Comparison of ENCODE assay signal across 16 cellular contexts in the genomic region with DNA sequence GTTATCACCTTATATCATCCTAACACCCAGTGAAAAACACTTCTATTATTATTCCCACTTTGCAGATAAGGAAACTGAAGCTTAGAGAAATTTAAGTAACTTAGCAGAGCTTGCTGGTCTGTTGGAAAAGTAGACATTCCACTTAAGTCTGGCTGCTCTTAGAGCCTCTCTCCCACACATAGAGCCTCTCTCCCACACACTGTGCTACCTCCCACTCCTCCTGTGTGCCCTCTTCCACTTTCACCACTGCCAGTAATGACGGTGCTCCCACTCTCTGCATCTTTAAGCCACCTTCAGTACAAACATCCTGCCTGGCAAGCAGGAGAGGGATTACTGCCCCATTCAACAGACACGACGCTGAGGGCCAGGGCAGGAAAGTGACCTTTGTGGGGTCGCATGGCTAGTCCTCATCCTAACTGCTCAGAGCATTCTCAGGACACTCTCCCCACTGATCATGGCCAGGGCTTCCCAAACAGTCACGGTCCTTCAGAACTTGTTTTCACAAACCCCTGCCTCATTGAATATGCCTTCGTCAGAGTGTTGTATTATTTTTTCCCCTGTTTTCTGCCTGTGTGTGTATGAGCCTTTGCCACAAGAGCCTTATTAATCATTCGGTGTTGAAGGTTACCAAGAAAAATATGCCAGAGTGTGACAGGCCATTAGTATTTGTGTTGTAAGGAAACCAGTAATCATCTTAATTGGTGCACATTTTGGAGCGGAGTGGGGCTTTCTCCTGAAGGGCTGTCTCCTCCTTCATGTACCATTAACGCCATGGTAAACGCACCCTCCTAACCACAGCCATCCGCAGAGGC.
DNase-seq lines count a peak whose midpoint lies in the region; TF ChIP-seq lines count a peak whose summit lies in the region.
"Had no signal": no experiment of that assay in that cellular context is flagged by ENCODE, and none has a peak within 500 bp of the region (broad histone marks: within the 10 kb centered on the region; RNA-seq: fewer than 3 reads in every experiment).

No MANE protein-coding gene starts in this region.

- H3K36me3 ChIP-seq in mesodermal cell (ENCODE audit: control insufficient read depth, insufficient read depth, low read length), result no peaks in the 10 kb centered on the region
- H3K36me3 ChIP-seq: breast epithelium, gastrocnemius medialis had no signal

- H3K4me1 Mint-ChIP-seq in T-helper 1 cell treated with Interleukin-12 subunit alpha and Interleukin-12 subunit beta and Interleukin-4 antibody, amounts not matched to agents 30 μg/mL and 1 μg/mL, for 36 hours (ENCODE audit: low read depth), result peaks cover 28% of the 10 kb centered on the region
- peaks cover 52% of the 10 kb centered on the region for H3K4me1 Mint-ChIP-seq in type B pancreatic cell (ENCODE audit: unreplicated experiment)

- H3K9me3 ChIP-seq in mesodermal cell (ENCODE audit: control insufficient read depth, low read length), result no peaks in the 10 kb centered on the region
- H3K9me3 ChIP-seq: breast epithelium, gastrocnemius medialis had no signal

- no peaks in the 10 kb centered on the region for H3K9me3 Mint-ChIP-seq in T-helper 1 cell treated with Interleukin-12 subunit alpha and Interleukin-12 subunit beta and Interleukin-4 antibody, amounts not matched to agents 30 μg/mL and 1 μg/mL, for 36 hours
- H3K9me3 Mint-ChIP-seq in type B pancreatic cell, result no peaks in the 10 kb centered on the region
- H3K9me3 Mint-ChIP-seq: activated T-cell treated with anti-CD3 and anti-CD28 coated beads, Interleukin-2, amount 50 U/mL, for 72 hours; CD8-positive, alpha-beta memory T cell; T-cell had no signal

- peaks cover 33% of the 10 kb centered on the region for H3K4me1 ChIP-seq in mesodermal cell (ENCODE audit: control insufficient read depth, insufficient read depth, low read length, poor library complexity, severe bottlenecking)
- H3K4me1 ChIP-seq: breast epithelium, gastrocnemius medialis had no signal

- 93 to 94% methylated on average over 8 to 10 of the region's 11 CpGs for WGBS in mesodermal cell (ENCODE audit: insufficient coverage in 2 of 2), 2 experiments

- H3K4me3 Mint-ChIP-seq in T-helper 1 cell treated with Interleukin-12 subunit alpha and Interleukin-12 subunit beta and Interleukin-4 antibody, amounts not matched to agents 30 μg/mL and 1 μg/mL, for 36 hours, result no peak overlapping the region
- peak overlapping the region; percentile 42 for H3K4me3 Mint-ChIP-seq in type B pancreatic cell
- H3K4me3 Mint-ChIP-seq: activated T-cell treated with anti-CD3 and anti-CD28 coated beads, Interleukin-2, amount 50 U/mL, for 72 hours; CD8-positive, alpha-beta memory T cell; T-cell had no signal

- H3K4me3 ChIP-seq in mesodermal cell (ENCODE audit: extremely low read depth, insufficient read depth, low read length, poor library complexity, severe bottlenecking), result no peak overlapping the region
- H3K4me3 ChIP-seq: breast epithelium, gastrocnemius medialis had no signal

- TF ChIP-seq CTCF in type B pancreatic cell (conservative IDR thresholded peaks at IDR 0.05), result no peak

- peak overlapping the region; percentile 19 for H3K27ac Mint-ChIP-seq in T-helper 1 cell treated with Interleukin-12 subunit alpha and Interleukin-12 subunit beta and Interleukin-4 antibody, amounts not matched to agents 30 μg/mL and 1 μg/mL, for 36 hours
- peak overlapping the region; percentile 83 for H3K27ac Mint-ChIP-seq in type B pancreatic cell
- H3K27ac Mint-ChIP-seq: activated T-cell treated with anti-CD3 and anti-CD28 coated beads, Interleukin-2, amount 50 U/mL, for 72 hours; T-cell had no signal

- peak overlapping the region; percentile 70 for H3K27ac ChIP-seq in mesodermal cell (ENCODE audit: low read depth, low read length, severe bottlenecking)
- H3K27ac ChIP-seq: breast epithelium, gastrocnemius medialis had no signal

- H3K36me3 Mint-ChIP-seq in T-helper 1 cell treated with Interleukin-12 subunit alpha and Interleukin-12 subunit beta and Interleukin-4 antibody, amounts not matched to agents 30 μg/mL and 1 μg/mL, for 36 hours (ENCODE audit: low read depth), result peaks cover 6% of the 10 kb centered on the region
- H3K36me3 Mint-ChIP-seq in type B pancreatic cell, result peaks cover 3% of the 10 kb centered on the region

- DNase-seq in T-helper 1 cell (no peak), astrocyte of the hippocampus (ENCODE audit: low read depth, low spot score) (peak; percentile 85), type B pancreatic cell (ENCODE audit: extremely low spot score, unreplicated experiment) (no peak), SHP77 treated with DMSO at 0.1 percent for 48 hours (lab: John Stamatoyannopoulos, UW) (no peak), NCI-H2029 treated with DMSO at 0.1 percent for 48 hours (lab: John Stamatoyannopoulos, UW) (no peak)
- DNase-seq in activated T-cell treated with anti-CD3 and anti-CD28 coated beads, Interleukin-2, amount 50 U/mL, for 1 hour, result no peak
- DNase-seq: activated CD4-positive, alpha-beta T cell treated with anti-CD3 and anti-CD28 coated beads for 1 hour; activated T-cell treated with anti-CD3 and anti-CD28 coated beads, Interleukin-2, amount 50 U/mL, for 72 hours; CD8-positive, alpha-beta memory T cell; gastrocnemius medialis; HCEC 1CT; substantia nigra; T-cell had no signal

- no peaks in the 10 kb centered on the region for H3K27me3 Mint-ChIP-seq in T-helper 1 cell treated with Interleukin-12 subunit alpha and Interleukin-12 subunit beta and Interleukin-4 antibody, amounts not matched to agents 30 μg/mL and 1 μg/mL, for 36 hours (ENCODE audit: low read depth)
- H3K27me3 Mint-ChIP-seq in type B pancreatic cell, result peaks cover 31% of the 10 kb centered on the region
- H3K27me3 Mint-ChIP-seq: CD8-positive, alpha-beta memory T cell; T-cell had no signal
